Comparison of ENCODE assay signal across 31 cellular contexts in the genomic region with DNA sequence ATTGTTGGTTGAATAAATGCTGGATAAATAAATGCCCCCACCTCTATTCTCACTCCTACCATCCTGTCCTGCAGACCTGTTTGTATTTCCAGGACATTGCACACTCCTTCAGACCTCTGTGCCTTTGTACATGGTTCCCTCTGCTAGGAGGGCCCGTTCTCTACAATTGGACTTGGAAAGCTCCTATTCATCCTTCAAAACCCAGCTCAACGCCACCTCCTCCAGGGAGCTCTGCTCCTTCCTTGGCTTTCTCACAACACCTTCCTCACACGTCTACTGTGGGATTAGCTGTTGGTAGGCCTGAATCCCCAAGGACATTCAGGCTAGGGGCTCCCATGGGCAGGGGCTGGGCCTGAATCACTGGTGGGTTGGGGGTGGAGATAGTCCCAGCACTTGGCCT.
"Had no signal": no experiment of that assay in that cellular context is flagged by ENCODE, and none has a peak within 500 bp of the region (broad histone marks: within the 10 kb centered on the region; RNA-seq: fewer than 3 reads in every experiment).

No MANE protein-coding gene starts in this region.

- H3K4me3 Mint-ChIP-seq: activated CD4-positive, alpha-beta memory T cell treated with anti-CD3 and anti-CD28 coated beads, Interleukin-2, amount 10 ng/mL, durations not matched to agents 7 days and 5 days; activated CD4-positive, alpha-beta T cell treated with anti-CD3 and anti-CD28 coated beads, Interleukin-2, amount 10 ng/mL, durations not matched to agents 7 days and 5 days; activated naive CD4-positive, alpha-beta T cell treated with anti-CD3 and anti-CD28 coated beads, Interleukin-2, amount 10 ng/mL, durations not matched to agents 7 days and 5 days; activated naive CD8-positive, alpha-beta T cell treated with anti-CD3 and anti-CD28 coated beads, Interleukin-2, amount 10 ng/mL, durations not matched to agents 7 days and 5 days; activated T-cell treated with anti-CD3 and anti-CD28 coated beads, Interleukin-2, amount 50 U/mL, for 24 hours; activated T-cell treated with anti-CD3 and anti-CD28 coated beads, Interleukin-2, amount 50 U/mL, for 72 hours; brain; dendritic cell treated with granulocyte-macrophage colony-stimulating factor and Interleukin-4, amounts not matched to agents 40 ng/mL and 50 ng/mL, for 4 days; WTC11 had no signal

- H3K27me3 Mint-ChIP-seq: activated CD4-positive, alpha-beta T cell treated with anti-CD3 and anti-CD28 coated beads, Interleukin-2, amount 10 ng/mL, durations not matched to agents 7 days and 5 days; activated naive CD8-positive, alpha-beta T cell treated with anti-CD3 and anti-CD28 coated beads, Interleukin-2, amount 10 ng/mL, durations not matched to agents 7 days and 5 days; activated T-cell treated with anti-CD3 and anti-CD28 coated beads, Interleukin-2, amount 50 U/mL, for 24 hours had no signal

- H3K27me3 ChIP-seq: ascending aorta, breast epithelium, cardiac muscle cell, colonic mucosa, dorsolateral prefrontal cortex, esophagus muscularis mucosa, gastrocnemius medialis had no signal

- ATAC-seq: activated naive CD4-positive, alpha-beta T cell treated with anti-CD3 and anti-CD28 coated beads, Interleukin-2, amount 50 U/mL, for 72 hours; activated T-cell treated with anti-CD3 and anti-CD28 coated beads, Interleukin-2, amount 50 U/mL, for 72 hours; foreskin keratinocyte; gastrocnemius medialis; WTC11 had no signal

- DNase-seq: activated CD4-positive, alpha-beta memory T cell treated with anti-CD3 and anti-CD28 coated beads, Interleukin-2, amount 10 ng/mL, durations not matched to agents 7 days and 5 days; activated CD4-positive, alpha-beta T cell treated with anti-CD3 and anti-CD28 coated beads for 1 hour; activated CD4-positive, alpha-beta T cell treated with anti-CD3 and anti-CD28 coated beads for 4 hours; activated CD4-positive, alpha-beta T cell treated with anti-CD3 and anti-CD28 coated beads, Interleukin-2, amount 10 ng/mL, durations not matched to agents 7 days and 5 days; activated CD4-positive, alpha-beta T cell treated with anti-CD3 and anti-CD28 coated beads, Interleukin-2, amount 50 U/mL, for 4 hours; activated CD8-positive, alpha-beta memory T cell treated with anti-CD3 and anti-CD28 coated beads, Interleukin-2, amount 50 U/mL, for 48 hours; activated gamma-delta T cell; activated naive CD4-positive, alpha-beta T cell; activated naive CD4-positive, alpha-beta T cell treated with anti-CD3 and anti-CD28 coated beads, Interleukin-2, amount 10 ng/mL, durations not matched to agents 7 days and 5 days; activated naive CD8-positive, alpha-beta T cell treated with anti-CD3 and anti-CD28 coated beads, Interleukin-2, amount 10 ng/mL, durations not matched to agents 7 days and 5 days; activated T-cell treated with anti-CD3 and anti-CD28 coated beads for 4 hours; activated T-cell treated with anti-CD3 and anti-CD28 coated beads, Interleukin-2, amount 50 U/mL, for 24 hours; activated T-cell treated with anti-CD3 and anti-CD28 coated beads, Interleukin-2, amount 50 U/mL, for 72 hours; central memory CD4-positive, alpha-beta T cell; cerebellar nuclear complex; colonic mucosa; dorsolateral prefrontal cortex; effector memory CD4-positive, alpha-beta T cell; erythroblast; foreskin keratinocyte; gastrocnemius medialis; T-helper 2 cell had no signal

- H3K4me1 Mint-ChIP-seq: brain had no signal

- H3K9me3 Mint-ChIP-seq: activated CD4-positive, alpha-beta memory T cell treated with anti-CD3 and anti-CD28 coated beads, Interleukin-2, amount 10 ng/mL, durations not matched to agents 7 days and 5 days; activated CD4-positive, alpha-beta T cell treated with anti-CD3 and anti-CD28 coated beads, Interleukin-2, amount 10 ng/mL, durations not matched to agents 7 days and 5 days; activated naive CD4-positive, alpha-beta T cell treated with anti-CD3 and anti-CD28 coated beads, Interleukin-2, amount 10 ng/mL, durations not matched to agents 7 days and 5 days; activated naive CD4-positive, alpha-beta T cell treated with anti-CD3 and anti-CD28 coated beads, Interleukin-2, amount 50 U/mL, for 72 hours; activated naive CD8-positive, alpha-beta T cell treated with anti-CD3 and anti-CD28 coated beads, Interleukin-2, amount 10 ng/mL, durations not matched to agents 7 days and 5 days; activated T-cell treated with anti-CD3 and anti-CD28 coated beads, Interleukin-2, amount 50 U/mL, for 24 hours; activated T-cell treated with anti-CD3 and anti-CD28 coated beads, Interleukin-2, amount 50 U/mL, for 72 hours; brain; dendritic cell treated with granulocyte-macrophage colony-stimulating factor and Interleukin-4, amounts not matched to agents 40 ng/mL and 50 ng/mL, for 4 days; WTC11 had no signal

- H3K36me3 ChIP-seq: ascending aorta, breast epithelium, cardiac muscle cell, colonic mucosa, esophagus muscularis mucosa, gastrocnemius medialis had no signal

- H3K27ac ChIP-seq: ascending aorta, breast epithelium, cardiac muscle cell, colonic mucosa, esophagus muscularis mucosa, foreskin keratinocyte, VCaP had no signal

- H3K9me3 ChIP-seq: ascending aorta, breast epithelium, colonic mucosa, esophagus muscularis mucosa, gastrocnemius medialis had no signal

- H3K36me3 Mint-ChIP-seq: activated naive CD4-positive, alpha-beta T cell treated with anti-CD3 and anti-CD28 coated beads, Interleukin-2, amount 10 ng/mL, durations not matched to agents 7 days and 5 days; activated naive CD4-positive, alpha-beta T cell treated with anti-CD3 and anti-CD28 coated beads, Interleukin-2, amount 50 U/mL, for 72 hours; activated naive CD8-positive, alpha-beta T cell treated with anti-CD3 and anti-CD28 coated beads, Interleukin-2, amount 10 ng/mL, durations not matched to agents 7 days and 5 days; WTC11 had no signal

- H3K27ac Mint-ChIP-seq: activated CD4-positive, alpha-beta memory T cell treated with anti-CD3 and anti-CD28 coated beads, Interleukin-2, amount 10 ng/mL, durations not matched to agents 7 days and 5 days; activated CD4-positive, alpha-beta T cell treated with anti-CD3 and anti-CD28 coated beads, Interleukin-2, amount 10 ng/mL, durations not matched to agents 7 days and 5 days; activated naive CD4-positive, alpha-beta T cell treated with anti-CD3 and anti-CD28 coated beads, Interleukin-2, amount 10 ng/mL, durations not matched to agents 7 days and 5 days; activated naive CD8-positive, alpha-beta T cell treated with anti-CD3 and anti-CD28 coated beads, Interleukin-2, amount 10 ng/mL, durations not matched to agents 7 days and 5 days; activated T-cell treated with anti-CD3 and anti-CD28 coated beads, Interleukin-2, amount 50 U/mL, for 24 hours; activated T-cell treated with anti-CD3 and anti-CD28 coated beads, Interleukin-2, amount 50 U/mL, for 72 hours; dendritic cell treated with granulocyte-macrophage colony-stimulating factor and Interleukin-4, amounts not matched to agents 40 ng/mL and 50 ng/mL, for 4 days; WTC11 had no signal

- H3K4me1 ChIP-seq: ascending aorta, colonic mucosa, esophagus muscularis mucosa, foreskin keratinocyte had no signal

- H3K4me3 ChIP-seq: ascending aorta, breast epithelium, cardiac muscle cell, colonic mucosa, dorsolateral prefrontal cortex, esophagus muscularis mucosa, gastrocnemius medialis had no signal
